In the genomic region with DNA sequence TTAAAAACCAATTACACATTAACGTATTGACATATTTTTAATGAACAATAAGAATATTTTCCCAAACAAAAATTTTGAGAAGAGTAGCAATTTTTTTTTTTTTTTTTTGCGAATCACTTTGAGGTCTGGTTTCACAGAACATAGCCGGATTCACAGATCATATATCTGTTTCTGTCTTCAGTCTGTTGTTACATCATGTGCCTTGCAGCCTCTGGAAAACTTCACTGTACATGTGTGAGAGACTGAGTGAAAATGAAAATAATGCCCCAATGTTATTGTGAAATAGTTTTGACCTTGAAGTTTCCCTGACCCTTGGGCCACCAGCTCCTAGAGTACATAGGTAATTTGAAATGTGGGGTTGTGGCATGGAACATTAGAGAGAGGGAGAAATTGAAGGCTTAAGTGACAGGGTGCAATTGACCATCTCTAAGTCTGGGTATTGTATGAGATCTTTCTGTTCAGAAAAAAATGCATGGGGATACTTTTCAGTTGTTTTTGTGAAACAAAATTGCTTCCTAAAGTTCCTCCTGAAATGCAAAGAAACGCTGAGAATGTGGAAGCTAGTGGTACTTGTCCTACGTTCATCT, we compare ENCODE assay signal across 13 cellular contexts. TPM values are rescaled to one million over a fixed set of nuclear protein-coding genes. Genes with fewer than 3 reads are reported as not detected.
DNase-seq lines count a peak whose midpoint lies in the region; ATAC-seq, FAIRE-seq and TF ChIP-seq lines count a peak whose summit lies in the region.
"Had no signal": no experiment of that assay in that cellular context is flagged by ENCODE, and none has a peak within 500 bp of the region (broad histone marks: within the 10 kb centered on the region; RNA-seq: fewer than 3 reads in every experiment).

No MANE protein-coding gene starts in this region.

- ATAC-seq in HG03378 (IDR thresholded peaks at IDR 0.05; ENCODE audit: unreplicated experiment) (peak; percentile 30), GM12878 (peak; percentile 45), HG02970 (IDR thresholded peaks at IDR 0.05; ENCODE audit: low FRiP score, unreplicated experiment) (no peak)

- DNase-seq in NOMO-1 treated with DMSO at 0.1 percent for 48 hours (lab: John Stamatoyannopoulos, UW; ENCODE audit: unreplicated experiment) (peak; percentile 25), NOMO-1 treated with dmso at 0.1 percent for 144 hours (lab: John Stamatoyannopoulos, UW; ENCODE audit: unreplicated experiment) (no peak), GM12878 (ENCODE audit: low read depth, low spot score) (no peak), spleen (no peak), SIG-M5 (lab: John Stamatoyannopoulos, UW) (no peak), NCI-H2107 (lab: John Stamatoyannopoulos, UW) (no peak)
- DNase-seq: 8988T; naive thymus-derived CD4-positive, alpha-beta T cell; NCI-H345; stimulated activated CD4-positive, alpha-beta T cell treated with anti-CD3 and anti-CD28 coated beads, Interleukin-2, amount 100 ng/mL, for 48 hours had no signal

- no peak for TF ChIP-seq EP300 in GM12878 (IDR thresholded peaks at IDR 0.05; ENCODE audit: borderline replicate concordance in 1 of 2, control insufficient read depth in 1 of 2, low read depth in 2 of 2, low read length in 2 of 2)

- RAD21 ChIA-PET in GM12878 (lab: Charles Lee; ENCODE audit: unreplicated experiment) = interaction anchor here (0.7 to 9.8 kb wide), 11 partner anchors 10 to 465 kb away, joined by 3 to 128 read pairs (median 5); a partner anchor contains a TSS

- peaks cover 26% of the 10 kb centered on the region for H3K79me2 ChIP-seq in GM12878 (ENCODE audit: control insufficient read depth, insufficient read depth, low read length)

- H3K27ac ChIP-seq in GM12878 (ENCODE audit: control insufficient read depth, insufficient read depth) (peak overlapping the region; percentile 60), spleen (peak overlapping the region in 7 of 8 donors; percentile 3 to 88 (median 65))

- intact Hi-C loops in GM12878 (cut with micrococcal nuclease; ENCODE audit: unreplicated experiment) = loop anchor here (2.0 to 10.0 kb wide), 4 partner anchors 80 to 478 kb away; no protein-coding TSS in a partner anchor
- intact Hi-C loops in spleen (cut with DNase I; ENCODE audit: low total_unique reads) = no loop called here

- H3K9me3 ChIP-seq in GM12878 (replicated peaks; ENCODE audit: control insufficient read depth, insufficient read depth, low read length) (no peaks in the 10 kb centered on the region), spleen (no peaks in the 10 kb centered on the region)

- H3K9ac ChIP-seq in GM12878 (ENCODE audit: control insufficient read depth, insufficient read depth, low read length) = no peak overlapping the region

- TF ChIP-seq POLR2A in GM12878 (IDR thresholded peaks at IDR 0.05; ENCODE audit: low read depth, low read length) (no peak), spleen (IDR thresholded peaks at IDR 0.05) (no peak)

- H3K27me3 ChIP-seq in GM12878 (replicated peaks in 1 of 2; ENCODE audit: control insufficient read depth in 2 of 2, insufficient read depth in 2 of 2, low read length in 1 of 2) = no peaks in the 10 kb centered on the region
- H3K27me3 ChIP-seq in spleen (replicated peaks in 1 of 7) = no peaks in the 10 kb centered on the region

- H3K4me1 ChIP-seq in GM12878 (ENCODE audit: control insufficient read depth, insufficient read depth, low read length) (peaks cover 54% of the 10 kb centered on the region), spleen (peaks cover 38 to 95% (median 61%) of the 10 kb centered on the region in 6 donors)

- peak overlapping the region; percentile 74 for H3K4me2 ChIP-seq in GM12878 (ENCODE audit: control insufficient read depth, insufficient read depth)

- H3K36me3 ChIP-seq in GM12878 (ENCODE audit: control insufficient read depth in 2 of 2, insufficient read depth in 2 of 2, low read length in 1 of 2) (peaks cover 4 to 7% of the 10 kb centered on the region in 2 experiments; a peak in 3 of 4 replicates), spleen (peaks cover 0 to 25% (median 0%) of the 10 kb centered on the region in 6 donors)

- WGBS in GM12878 (ENCODE audit: insufficient coverage, insufficient replicate concordance, low lambda C conversion rate, missing lambda C conversion rate) = 10% methylated on average over 5 of the region's 5 CpGs
- 41 to 53% (median 45%) methylated on average over 5 of the region's 5 CpGs for WGBS in spleen, 5 donors

- BruUV-seq in GM12878 (replicated peaks; lab: Mats Ljungman, UMichigan) = no TSS peak

- peak overlapping the region; percentile 37; the same call in 1 of the 2 replicates for H3K4me3 ChIP-seq in GM12878
- peak overlapping the region in 1 of 8 donors; percentile 6 for H3K4me3 ChIP-seq in spleen

- FAIRE-seq in GM12878 (lab: Jason Lieb, UNC) = no peak
- FAIRE-seq: colon had no signal

- TF ChIP-seq CTCF in GM12878 (IDR thresholded peaks at IDR 0.05 in 2 of 3, conservative IDR thresholded peaks at IDR 0.05 in 1 of 3; ENCODE audit: control insufficient read depth in 2 of 3, extremely low read depth in 1 of 3, insufficient read depth in 1 of 3, low read depth in 3 of 3, low read length in 3 of 3) (no peak), spleen (IDR thresholded peaks at IDR 0.05 in 8 of 11, conservative IDR thresholded peaks at IDR 0.05 in 3 of 11) (no peak)

- no peak overlapping the region for H2AFZ ChIP-seq in GM12878 (ENCODE audit: control insufficient read depth, low read depth, low read length)

- H4K20me1 ChIP-seq in GM12878 (ENCODE audit: control insufficient read depth, insufficient read depth) = 0 out of 2 replicates have a peak, but pooled peaks cover 3% of the 10 kb centered on the region

- no peak for TF ChIP-seq RAD21 in GM12878 (IDR thresholded peaks at IDR 0.05; ENCODE audit: insufficient read depth, low read depth, low read length)

- SMC1A ChIA-PET in GM12878 (lab: Charles Lee; ENCODE audit: uncharacterized antibody, unreplicated experiment) = interaction anchor here (0.7 to 12.9 kb wide), 15 partner anchors 11 to 156 kb away, joined by 3 to 180 read pairs (median 6); a partner anchor contains a TSS

- in situ Hi-C loops in GM12878 (cut with MboI) = loop anchor here (10.0 kb wide), 1 partner anchor 688 kb away; no protein-coding TSS in a partner anchor

- POLR2A ChIA-PET in GM12878 (lab: Charles Lee) = interaction anchor here (0.5 to 9.2 kb wide), 9 partner anchors 11 to 842 kb away, joined by 3 to 132 read pairs (median 4); a partner anchor contains a TSS

- CTCF ChIA-PET in GM12878 (lab: Yijun Ruan, JAX) = interaction anchor here (0.6 to 5.6 kb wide), 9 partner anchors 11 to 549 kb away, joined by 3 to 52 read pairs (median 4); a partner anchor contains a TSS

TF ChIP-seq in GM12878, 131 proteins besides CTCF, POLR2A, EP300 and RAD21 (continues in another document):
- no peak for TF ChIP-seq CHD1 (IDR thresholded peaks at IDR 0.05; ENCODE audit: low read depth, low read length)
- TF ChIP-seq, protein P1, sequence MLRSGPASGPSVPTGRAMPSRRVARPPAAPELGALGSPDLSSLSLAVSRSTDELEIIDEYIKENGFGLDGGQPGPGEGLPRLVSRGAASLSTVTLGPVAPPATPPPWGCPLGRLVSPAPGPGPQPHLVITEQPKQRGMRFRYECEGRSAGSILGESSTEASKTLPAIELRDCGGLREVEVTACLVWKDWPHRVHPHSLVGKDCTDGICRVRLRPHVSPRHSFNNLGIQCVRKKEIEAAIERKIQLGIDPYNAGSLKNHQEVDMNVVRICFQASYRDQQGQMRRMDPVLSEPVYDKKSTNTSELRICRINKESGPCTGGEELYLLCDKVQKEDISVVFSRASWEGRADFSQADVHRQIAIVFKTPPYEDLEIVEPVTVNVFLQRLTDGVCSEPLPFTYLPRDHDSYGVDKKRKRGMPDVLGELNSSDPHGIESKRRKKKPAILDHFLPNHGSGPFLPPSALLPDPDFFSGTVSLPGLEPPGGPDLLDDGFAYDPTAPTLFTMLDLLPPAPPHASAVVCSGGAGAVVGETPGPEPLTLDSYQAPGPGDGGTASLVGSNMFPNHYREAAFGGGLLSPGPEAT (IDR thresholded peaks at IDR 0.05; ENCODE audit: low read depth) = peak; percentile 47; the same call in 1 of the 2 replicates

RNA-seq across cellular contexts. Expression of a gene that starts 14.0 kb away (rescaled TPM):
- total RNA-seq in GM12878 (2013; cell fraction: nucleolus; rRNA removed) = 1,204 and 1,224 TPM in 2 replicates
- 37.8 and 41.3 TPM in 2 replicates for total RNA-seq in GM12878 (2014; rRNA removed)
- total RNA-seq in GM12878 (2014; rRNA removed; fragmentation: Illumina TruSeq; extraction: Trizol) = 37.3 and 37.9 TPM in 2 replicates
- 42.9 and 46.0 TPM in 2 replicates for total RNA-seq in GM12878 (2021)
- 25.5 TPM for polyA plus RNA-seq in GM12878 (2011; ENCODE audit: low read depth)
- 239 and 328 TPM in 2 replicates for polyA plus RNA-seq in GM12878 (2011; rRNA removed)
- polyA plus RNA-seq in GM12878 (2011; cell fraction: cytosol; rRNA removed) = 102 and 126 TPM in 2 replicates
- 372 and 416 TPM in 2 replicates for polyA plus RNA-seq in GM12878 (2011; cell fraction: nucleus; rRNA removed)
- polyA plus RNA-seq in GM12878 (2012) = 18.1 and 31.8 TPM in 2 replicates
- 30.4 and 39.1 TPM in 2 replicates for polyA plus RNA-seq in GM12878 (2014; fragmentation: Illumina TruSeq; extraction: Trizol)
- polyA plus RNA-seq in GM12878 (2014; fragmentation: Nextera tagmentation; extraction: Ambion mirVana) = 10 to 100 TPM; 12.2 to 12.6 TPM
- 17.1 and 17.2 TPM in 2 replicates for polyA plus RNA-seq in GM12878 (2014; rRNA removed)
- polyA plus RNA-seq in GM12878 (2016; fragmentation: Nextera tagmentation; extraction: Ambion mirVana) = 10 to 100 TPM; 15.8 to 19.5 TPM
- polyA minus RNA-seq in GM12878 (2011; rRNA and poly(A)+ RNA removed) = 557 and 673 TPM in 2 replicates
- polyA minus RNA-seq in GM12878 (2011; cell fraction: cytosol; rRNA and poly(A)+ RNA removed) = 109 and 129 TPM in 2 replicates
- polyA minus RNA-seq in GM12878 (2011; cell fraction: nucleus; rRNA and poly(A)+ RNA removed) = 587 and 802 TPM in 2 replicates
- 100 to 1,000 TPM; 109 to 194 (median 131) TPM for total RNA-seq in spleen
- polyA plus RNA-seq in spleen = 10 to 100 TPM; 17.5 to 20.0 (median 19.7) TPM

RNA-seq across cellular contexts. Expression of a gene that starts 40.0 kb away (rescaled TPM):
- 34.2 and 35.2 TPM in 2 replicates for total RNA-seq in GM12878 (2013; cell fraction: nucleolus; rRNA removed)
- total RNA-seq in GM12878 (2014; rRNA removed) = 12.7 and 15.0 TPM in 2 replicates
- 7.6 and 8.1 TPM in 2 replicates for total RNA-seq in GM12878 (2014; rRNA removed; fragmentation: Illumina TruSeq; extraction: Trizol)
- total RNA-seq in GM12878 (2021) = 9.0 and 9.5 TPM in 2 replicates
- polyA plus RNA-seq in GM12878 (2011; ENCODE audit: low read depth) = 4.4 TPM
- 4.6 TPM in 2 replicates for polyA plus RNA-seq in GM12878 (2011; rRNA removed)
- 4.1 and 5.4 TPM in 2 replicates for polyA plus RNA-seq in GM12878 (2011; cell fraction: cytosol; rRNA removed)
- 3.3 and 4.2 TPM in 2 replicates for polyA plus RNA-seq in GM12878 (2011; cell fraction: nucleus; rRNA removed)
- polyA plus RNA-seq in GM12878 (2012) = 5.4 and 6.0 TPM in 2 replicates
- 6.0 and 7.4 TPM in 2 replicates for polyA plus RNA-seq in GM12878 (2014; fragmentation: Illumina TruSeq; extraction: Trizol)
- 1 to 10 TPM; 3.2 to 3.5 TPM for polyA plus RNA-seq in GM12878 (2014; fragmentation: Nextera tagmentation; extraction: Ambion mirVana)
- polyA plus RNA-seq in GM12878 (2014; rRNA removed) = 7.1 and 10.8 TPM in 2 replicates
- polyA plus RNA-seq in GM12878 (2016; fragmentation: Nextera tagmentation; extraction: Ambion mirVana) = 10 to 100 TPM; 13.7 to 14.3 TPM
- polyA minus RNA-seq in GM12878 (2011; rRNA and poly(A)+ RNA removed) = 6.6 and 7.8 TPM in 2 replicates
- 1.5 and 2.8 TPM in 2 replicates for polyA minus RNA-seq in GM12878 (2011; cell fraction: cytosol; rRNA and poly(A)+ RNA removed)
- polyA minus RNA-seq in GM12878 (2011; cell fraction: nucleus; rRNA and poly(A)+ RNA removed) = 9.2 and 18.7 TPM in 2 replicates
- total RNA-seq in spleen = 10 to 100 TPM; 23.6 to 53.0 (median 38.8) TPM
- 10 to 100 TPM in 2 of 3 donors, 1 to 10 TPM in 1; 6.3 to 13.1 (median 12.1) TPM for polyA plus RNA-seq in spleen
